ENCODE assay signal across 1 cellular context in genomic region chr5:7435503-7435902, GRCh38.
TF ChIP-seq lines count a peak whose summit lies in the region.

No MANE protein-coding gene starts in this region.

TF ChIP-seq in GM23338, 12 proteins besides CTCF, POLR2A, EP300 and RAD21 (continued from another document):
- TF ChIP-seq ZNF462 (CRISPR knock-in tag; IDR thresholded peaks at IDR 0.05) (no peak), ZNF331 (CRISPR knock-in tag; IDR thresholded peaks at IDR 0.05; ENCODE audit: low read depth) (no peak), REST (IDR thresholded peaks at IDR 0.05; ENCODE audit: unreplicated experiment) (no peak), ZNF114 (CRISPR knock-in tag; IDR thresholded peaks at IDR 0.05) (no peak), STAT1 (IDR thresholded peaks at IDR 0.05; ENCODE audit: unreplicated experiment) (no peak), EZH2phosphoT487 (IDR thresholded peaks at IDR 0.05; ENCODE audit: unreplicated experiment) (no peak), ETS1 (IDR thresholded peaks at IDR 0.05) (no peak), EZH2 (IDR thresholded peaks at IDR 0.05; ENCODE audit: low read depth, unreplicated experiment) (no peak), NANOG (IDR thresholded peaks at IDR 0.05; ENCODE audit: borderline replicate concordance) (no peak)
